Comparison of ENCODE assay signal across 1 cellular context in genomic region chr5:83474170-83474796, GRCh38.
TF ChIP-seq lines count a peak whose summit lies in the region.

No MANE protein-coding gene starts in this region.

TF ChIP-seq in WTC11, 78 proteins besides CTCF, POLR2A, EP300 and RAD21 (continued from another document):
- TF ChIP-seq ZSCAN18 (CRISPR knock-in tag; IDR thresholded peaks at IDR 0.05) (no peak), KAT7 (CRISPR knock-in tag; IDR thresholded peaks at IDR 0.05; ENCODE audit: borderline replicate concordance) (no peak), SOX15 (CRISPR knock-in tag; IDR thresholded peaks at IDR 0.05) (no peak), MYBL2 (CRISPR knock-in tag; IDR thresholded peaks at IDR 0.05) (peak; percentile 85), AR (CRISPR knock-in tag; IDR thresholded peaks at IDR 0.05) (no peak), IRF2 (CRISPR knock-in tag; IDR thresholded peaks at IDR 0.05; ENCODE audit: borderline replicate concordance, low read depth) (no peak)
- TF ChIP-seq, protein P1, sequence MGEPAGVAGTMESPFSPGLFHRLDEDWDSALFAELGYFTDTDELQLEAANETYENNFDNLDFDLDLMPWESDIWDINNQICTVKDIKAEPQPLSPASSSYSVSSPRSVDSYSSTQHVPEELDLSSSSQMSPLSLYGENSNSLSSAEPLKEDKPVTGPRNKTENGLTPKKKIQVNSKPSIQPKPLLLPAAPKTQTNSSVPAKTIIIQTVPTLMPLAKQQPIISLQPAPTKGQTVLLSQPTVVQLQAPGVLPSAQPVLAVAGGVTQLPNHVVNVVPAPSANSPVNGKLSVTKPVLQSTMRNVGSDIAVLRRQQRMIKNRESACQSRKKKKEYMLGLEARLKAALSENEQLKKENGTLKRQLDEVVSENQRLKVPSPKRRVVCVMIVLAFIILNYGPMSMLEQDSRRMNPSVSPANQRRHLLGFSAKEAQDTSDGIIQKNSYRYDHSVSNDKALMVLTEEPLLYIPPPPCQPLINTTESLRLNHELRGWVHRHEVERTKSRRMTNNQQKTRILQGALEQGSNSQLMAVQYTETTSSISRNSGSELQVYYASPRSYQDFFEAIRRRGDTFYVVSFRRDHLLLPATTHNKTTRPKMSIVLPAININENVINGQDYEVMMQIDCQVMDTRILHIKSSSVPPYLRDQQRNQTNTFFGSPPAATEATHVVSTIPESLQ (CRISPR knock-in tag; IDR thresholded peaks at IDR 0.05), result no peak
